8 cellular contexts compared by ENCODE assay signal in genomic region chr19:2236285-2237050, GRCh38. TPM values are rescaled to one million over a fixed set of nuclear protein-coding genes. Genes with fewer than 3 reads are reported as not detected.
DNase-seq lines count a peak whose midpoint lies in the region; ATAC-seq lines count a peak whose summit lies in the region.

TSS of gene PLEKHJ1 (minus strand) at chr19:2236329. CDS start at chr19:2236248, 81 bp downstream.
TSS of gene SF3A2 (plus strand) at chr19:2236824. CDS start at chr19:2243419, 6,595 bp downstream.

- H3K79me1 ChIP-seq in mesenchymal stem cell (replicated peaks; ENCODE audit: low read length, poor library complexity, severe bottlenecking): no peaks in the 10 kb centered on the region

- H3K9me3 ChIP-seq in HUES48 (ENCODE audit: control insufficient read depth, insufficient read depth, low read length) (no peaks in the 10 kb centered on the region), NT2/D1 (ENCODE audit: insufficient read depth, low read length) (no peaks in the 10 kb centered on the region), endocrine pancreas (ENCODE audit: control insufficient read depth, low read length) (no peaks in the 10 kb centered on the region), mesenchymal stem cell (ENCODE audit: control insufficient read depth, low read length) (no peaks in the 10 kb centered on the region)

- H3K4me1 ChIP-seq in HUES48 (ENCODE audit: control insufficient read depth, insufficient read depth, low read length): peaks cover 35% of the 10 kb centered on the region
- H3K4me1 ChIP-seq in NT2/D1 (ENCODE audit: insufficient read depth, insufficient read length): peaks cover 41% of the 10 kb centered on the region
- H3K4me1 ChIP-seq in endocrine pancreas (ENCODE audit: control insufficient read depth, insufficient read depth, low read length): peaks cover 4% of the 10 kb centered on the region
- peaks cover 56% of the 10 kb centered on the region for H3K4me1 ChIP-seq in mesenchymal stem cell (ENCODE audit: control insufficient read depth, insufficient read depth, low read depth, low read length)

- peak within 1 kb of the TSS; percentile 100 for H2BK15ac ChIP-seq in mesenchymal stem cell (ENCODE audit: low read depth, poor library complexity, severe bottlenecking)

- no peaks in the 10 kb centered on the region for H3K27me3 Mint-ChIP-seq in activated CD8-positive, alpha-beta memory T cell treated with anti-CD3 and anti-CD28 coated beads, Interleukin-2, amount 10 ng/mL, durations not matched to agents 7 days and 5 days

- ATAC-seq in GM21381 (IDR thresholded peaks at IDR 0.05; ENCODE audit: unreplicated experiment): peak; percentile 64
- ATAC-seq in activated CD8-positive, alpha-beta memory T cell treated with anti-CD3 and anti-CD28 coated beads, Interleukin-2, amount 10 ng/mL, durations not matched to agents 7 days and 5 days: peak; percentile 87

- H3K4me3 Mint-ChIP-seq in activated CD8-positive, alpha-beta memory T cell treated with anti-CD3 and anti-CD28 coated beads, Interleukin-2, amount 10 ng/mL, durations not matched to agents 7 days and 5 days: peak within 1 kb of the TSS; percentile 93

- peak within 1 kb of the TSS; percentile 94 for H3K4me3 ChIP-seq in HUES48 (ENCODE audit: low read depth, low read length)
- peak within 1 kb of the TSS; percentile 90 for H3K4me3 ChIP-seq in NT2/D1 (ENCODE audit: insufficient read length, low read depth)
- H3K4me3 ChIP-seq in endocrine pancreas (ENCODE audit: control insufficient read depth, insufficient read depth, low read length): peak within 1 kb of the TSS; percentile 50
- peak within 1 kb of the TSS; percentile 86 to 92 for H3K4me3 ChIP-seq in mesenchymal stem cell (ENCODE audit: insufficient read depth in 1 of 2, low read depth in 1 of 2, low read length in 2 of 2)

- H3K4ac ChIP-seq in mesenchymal stem cell (ENCODE audit: low read depth in 1 of 2, low read length in 2 of 2): peak within 1 kb of the TSS; percentile 73 to 83

- WGBS in mesenchymal stem cell: under 1% methylated on average over 81 of the region's 84 CpGs

- peak within 1 kb of the TSS; percentile 70 for H2AK5ac ChIP-seq in mesenchymal stem cell (ENCODE audit: low read length, severe bottlenecking)

- peak within 1 kb of the TSS; percentile 98 for H3K27ac ChIP-seq in HUES48 (ENCODE audit: low read depth, low read length)
- peak within 1 kb of the TSS; percentile 88 for H3K27ac ChIP-seq in mesenchymal stem cell (ENCODE audit: low read length, poor library complexity, severe bottlenecking)

- H3K27ac Mint-ChIP-seq in activated CD8-positive, alpha-beta memory T cell treated with anti-CD3 and anti-CD28 coated beads, Interleukin-2, amount 10 ng/mL, durations not matched to agents 7 days and 5 days: peak within 1 kb of the TSS; percentile 96

- peak within 1 kb of the TSS; percentile 97 for H3K9ac ChIP-seq in HUES48 (ENCODE audit: low read depth, low read length)
- peak within 1 kb of the TSS; percentile 99 for H3K9ac ChIP-seq in NT2/D1 (ENCODE audit: insufficient read length, low read depth)
- H3K9ac ChIP-seq in endocrine pancreas (ENCODE audit: control insufficient read depth, insufficient read depth, low read length): peak within 1 kb of the TSS; percentile 97
- H3K9ac ChIP-seq in mesenchymal stem cell (ENCODE audit: low read length): peak within 1 kb of the TSS; percentile 98

- peak within 1 kb of the TSS; percentile 87 for H2BK120ac ChIP-seq in mesenchymal stem cell (ENCODE audit: low read depth, low read length)

- peak within 1 kb of the TSS in 1 of 2 experiments; percentile 17 for H2BK12ac ChIP-seq in mesenchymal stem cell (ENCODE audit: low read length in 2 of 2)

- peak within 1 kb of the TSS; percentile 76 to 87 for H3K14ac ChIP-seq in mesenchymal stem cell (ENCODE audit: low read length in 2 of 2)

- H4K8ac ChIP-seq in mesenchymal stem cell (ENCODE audit: low read length): peak within 1 kb of the TSS; percentile 98

- peak within 1 kb of the TSS; percentile 72 for H2AFZ ChIP-seq in mesenchymal stem cell (ENCODE audit: low read depth, low read length)

- H2BK5ac ChIP-seq in mesenchymal stem cell (ENCODE audit: low read depth, low read length, poor library complexity, severe bottlenecking): peak within 1 kb of the TSS; percentile 91

- H3K36me3 Mint-ChIP-seq in activated CD8-positive, alpha-beta memory T cell treated with anti-CD3 and anti-CD28 coated beads, Interleukin-2, amount 10 ng/mL, durations not matched to agents 7 days and 5 days: peaks cover 41% of the 10 kb centered on the region

- H3K9me3 Mint-ChIP-seq in activated CD8-positive, alpha-beta memory T cell treated with anti-CD3 and anti-CD28 coated beads, Interleukin-2, amount 10 ng/mL, durations not matched to agents 7 days and 5 days (ENCODE audit: low read depth): no peaks in the 10 kb centered on the region

- H3K23ac ChIP-seq in mesenchymal stem cell (ENCODE audit: low read length in 2 of 2): peak within 1 kb of the TSS in 1 of 2 experiments; percentile 96

- H3K4me2 ChIP-seq in mesenchymal stem cell (ENCODE audit: low read length, poor library complexity, severe bottlenecking): peak within 1 kb of the TSS; percentile 93

- peak within 1 kb of the TSS; percentile 95 to 98 for H3K18ac ChIP-seq in mesenchymal stem cell (ENCODE audit: low read depth in 1 of 2, low read length in 2 of 2)

- CTCF ChIA-PET in activated CD8-positive, alpha-beta memory T cell treated with anti-CD3 and anti-CD28 coated beads, Interleukin-2, amount 10 ng/mL, durations not matched to agents 7 days and 5 days (lab: Charles Lee): interaction anchor here (0.7 to 5.9 kb wide), 22 partner anchors 16 to 375 kb away, joined by 3 to 68 read pairs (median 4); partner anchors contain the start of genes AP3D1, LSM7 and SPPL2B

- H3K36me3 ChIP-seq in HUES48 (ENCODE audit: control insufficient read depth, insufficient read depth, low read length): peaks cover 35% of the 10 kb centered on the region
- peaks cover 76% of the 10 kb centered on the region for H3K36me3 ChIP-seq in NT2/D1 (ENCODE audit: insufficient read depth, insufficient read length, low read length)
- no peaks in the 10 kb centered on the region for H3K36me3 ChIP-seq in endocrine pancreas (ENCODE audit: control insufficient read depth, insufficient read depth, low read length)
- H3K36me3 ChIP-seq in mesenchymal stem cell (ENCODE audit: control insufficient read depth in 1 of 2, insufficient read depth in 2 of 2, low read depth in 1 of 2, low read length in 2 of 2): peaks cover 32 to 50% of the 10 kb centered on the region in 2 experiments

- DNase-seq in D341Med (ENCODE audit: low spot score) (peak; percentile 99), NT2/D1 (ENCODE audit: low read depth, low spot score) (peak; percentile 96), mesenchymal stem cell (peak; percentile 98)
- peak; percentile 99 for DNase-seq in activated CD8-positive, alpha-beta memory T cell treated with anti-CD3 and anti-CD28 coated beads, Interleukin-2, amount 10 ng/mL, durations not matched to agents 7 days and 5 days
- DNase-seq in stimulated activated CD8-positive, alpha-beta memory T cell treated with anti-CD3 and anti-CD28 coated beads, Interleukin-12 subunit alpha, Interleukin-12 subunit beta, amount 100 ng/mL, for 4 hours (ENCODE audit: low read depth): peak; percentile 98

- peaks cover 59% of the 10 kb centered on the region for H3K4me1 Mint-ChIP-seq in activated CD8-positive, alpha-beta memory T cell treated with anti-CD3 and anti-CD28 coated beads, Interleukin-2, amount 10 ng/mL, durations not matched to agents 7 days and 5 days

- H3K27me3 ChIP-seq in HUES48 (ENCODE audit: control insufficient read depth, insufficient read depth, low read length): no peaks in the 10 kb centered on the region
- H3K27me3 ChIP-seq in NT2/D1 (ENCODE audit: insufficient read depth, insufficient read length): no peaks in the 10 kb centered on the region
- no peaks in the 10 kb centered on the region for H3K27me3 ChIP-seq in endocrine pancreas (ENCODE audit: control insufficient read depth, insufficient read depth, low read length)
- H3K27me3 ChIP-seq in mesenchymal stem cell (ENCODE audit: control insufficient read depth in 1 of 2, insufficient read depth in 1 of 2, low read length in 2 of 2): no peaks in the 10 kb centered on the region

- peak within 1 kb of the TSS; percentile 98 for H4K91ac ChIP-seq in mesenchymal stem cell (ENCODE audit: low read length)

RNA-seq across cellular contexts. Expression of gene PLEKHJ1, which starts in this region (rescaled TPM):
- 10 to 100 TPM; 78.3 to 80.8 TPM for total RNA-seq in activated CD8-positive, alpha-beta memory T cell treated with anti-CD3 and anti-CD28 coated beads, Interleukin-2, amount 10 ng/mL, durations not matched to agents 7 days and 5 days
- 53.7 TPM for polyA plus RNA-seq in mesenchymal stem cell (2013, experiment 1 of 2)
- polyA plus RNA-seq in mesenchymal stem cell (2013, experiment 2 of 2): 52.9 TPM

RNA-seq across cellular contexts. Expression of gene SF3A2, which starts in this region (rescaled TPM):
- 100 to 1,000 TPM; 167 to 178 TPM for total RNA-seq in activated CD8-positive, alpha-beta memory T cell treated with anti-CD3 and anti-CD28 coated beads, Interleukin-2, amount 10 ng/mL, durations not matched to agents 7 days and 5 days
- polyA plus RNA-seq in mesenchymal stem cell (2013, experiment 1 of 2): 66.8 TPM
- 60.7 TPM for polyA plus RNA-seq in mesenchymal stem cell (2013, experiment 2 of 2)

Comparison
In these comparisons a context has a peak if more than half of its experiments do, and no peak if none do; other contexts are left out.
1. Peak in every context shown above with its lines: DNase-seq, ATAC-seq, H3K4me3 ChIP-seq and H3K27ac ChIP-seq.